Comparison of ENCODE assay signal across 23 cellular contexts in the genomic region with DNA sequence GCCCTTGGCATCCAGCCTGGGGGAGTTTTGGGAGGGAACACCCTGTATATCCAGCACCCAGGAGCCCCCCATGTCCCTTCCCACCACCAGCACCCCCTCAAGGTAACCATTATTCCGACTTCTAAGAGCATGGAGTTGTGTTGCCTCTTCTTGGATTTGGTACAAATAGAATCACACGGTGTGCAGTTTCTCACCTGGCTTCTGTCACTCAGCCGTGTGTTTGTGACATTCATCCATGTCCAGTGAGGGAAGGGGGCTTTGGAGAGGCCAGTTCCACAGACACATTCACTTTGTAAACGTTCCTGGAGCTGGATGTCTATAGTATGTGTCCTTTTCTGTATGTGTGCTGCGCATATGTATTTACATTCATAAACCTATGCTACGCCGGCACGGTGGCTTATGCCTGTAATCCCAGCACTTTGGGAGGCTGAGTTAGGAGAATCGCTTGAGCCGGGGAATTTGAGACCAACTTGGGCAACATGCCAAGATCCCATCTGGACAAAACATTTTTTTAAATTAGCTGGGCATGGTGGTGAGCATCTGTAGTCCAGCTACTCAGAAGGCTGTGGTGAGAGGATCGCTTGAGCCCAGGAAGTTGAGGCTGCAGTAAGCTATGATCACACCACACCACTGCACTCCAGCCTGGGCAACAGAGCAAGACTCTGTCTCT. TPM values are rescaled to one million over a fixed set of nuclear protein-coding genes. Genes with fewer than 3 reads are reported as not detected.
DNase-seq lines count a peak whose midpoint lies in the region; ATAC-seq, FAIRE-seq and TF ChIP-seq lines count a peak whose summit lies in the region.
"Had no signal": no experiment of that assay in that cellular context is flagged by ENCODE, and none has a peak within 500 bp of the region (broad histone marks: within the 10 kb centered on the region; RNA-seq: fewer than 3 reads in every experiment).

No MANE protein-coding gene starts in this region.

- H4K20me1 ChIP-seq in K562 (replicated peaks; ENCODE audit: control insufficient read depth, insufficient read depth, low read length) = no peaks in the 10 kb centered on the region

- CTCF ChIA-PET in HEK293 (lab: Yijun Ruan, JAX) = interaction anchor here (0.6 to 1.8 kb wide), 5 partner anchors 10 to 75 kb away, joined by 3 to 10 read pairs (median 5); no protein-coding TSS in a partner anchor
- CTCF ChIA-PET in K562 (lab: Yijun Ruan, JAX; ENCODE audit: low intra/inter-chr PET ratio) = no interaction called here

- H3K4me1 ChIP-seq in HEK293 (ENCODE audit: control insufficient read depth, insufficient read depth, low read length) (no peaks in the 10 kb centered on the region), K562 (replicated peaks in 1 of 2; ENCODE audit: control insufficient read depth in 2 of 2, insufficient read depth in 2 of 2, low read length in 2 of 2) (peaks cover 0 to 3% of the 10 kb centered on the region in 2 experiments; a peak in 1 of 5 replicates), psoas muscle (peaks cover 16% of the 10 kb centered on the region)

- DNase-seq in NCI-H524 (lab: John Stamatoyannopoulos, UW) (peak; percentile 13 to 63), K562 (ENCODE audit: extremely low read depth in 1 of 4, low spot score in 3 of 4) (no peak), psoas muscle (no peak), H54 (ENCODE audit: insufficient read length, low spot score) (no peak), kidney tubule cell (ENCODE audit: low spot score) (no peak), pons (ENCODE audit: low spot score) (no peak), medulla oblongata (ENCODE audit: extremely low spot score) (no peak)
- DNase-seq: CD4-positive, CD25-positive, alpha-beta regulatory T cell; DND-41; GOT3; HFFc6; MG63; NCI-H1048; NCI-H1417 treated with DMSO at 0.1 percent for 48 hours; NCI-H187; NCI-H510A; OCI-M1 had no signal

- no peak overlapping the region for H3K4me2 ChIP-seq in K562 (ENCODE audit: insufficient read depth, low read length)

- H3K4me3 ChIP-seq in HEK293 (ENCODE audit: low read depth, low read length) = no peak overlapping the region
- H3K4me3 ChIP-seq in K562 = no peak overlapping the region
- no peak overlapping the region for H3K4me3 ChIP-seq in psoas muscle
- H3K4me3 ChIP-seq: MG63 had no signal

- H3K27me3 ChIP-seq in K562 (ENCODE audit: control insufficient read depth in 2 of 2, insufficient read depth in 2 of 2, low read length in 2 of 2) (peaks cover 2 to 34% of the 10 kb centered on the region in 2 experiments; a peak in 4 of 5 replicates), psoas muscle (ENCODE audit: insufficient read depth in 3 of 3, low read length in 2 of 3) (no peaks in the 10 kb centered on the region)

- H3K9me3 ChIP-seq in HEK293 (ENCODE audit: control insufficient read depth, insufficient read depth, low read depth, low read length) = no peaks in the 10 kb centered on the region
- no peaks in the 10 kb centered on the region for H3K9me3 ChIP-seq in K562 (replicated peaks; ENCODE audit: control insufficient read depth, insufficient read depth, low read depth, low read length)
- no peaks in the 10 kb centered on the region for H3K9me3 ChIP-seq in psoas muscle
- H3K9me3 ChIP-seq: MG63 had no signal

- H3K27ac ChIP-seq in HEK293 (ENCODE audit: extremely low read depth, low read depth, low read length) (no peak overlapping the region), K562 (ENCODE audit: extremely low read depth, low read depth, low read length) (no peak overlapping the region), psoas muscle (peak overlapping the region; percentile 25)

- no peak overlapping the region for H3K9ac ChIP-seq in K562 (ENCODE audit: insufficient read depth in 1 of 2, low read depth in 2 of 2, low read length in 2 of 2)

- FAIRE-seq in K562 (lab: Jason Lieb, UNC) (no peak), H54 (lab: Jason Lieb, UNC) (no peak)
- FAIRE-seq: GM12891, RCC 7860 had no signal

- H3K9me1 ChIP-seq in K562 (ENCODE audit: control insufficient read depth, insufficient read depth, low read length) = no peaks in the 10 kb centered on the region

- H3K79me2 ChIP-seq in K562 (ENCODE audit: control insufficient read depth, insufficient read depth, low read length) = no peaks in the 10 kb centered on the region

- H3K36me3 ChIP-seq in HEK293 (ENCODE audit: control insufficient read depth in 2 of 2, insufficient read depth in 1 of 2, low read length in 2 of 2) (no peaks in the 10 kb centered on the region), K562 (ENCODE audit: control insufficient read depth, insufficient read depth, low read length) (no peaks in the 10 kb centered on the region), psoas muscle (ENCODE audit: insufficient read depth in 1 of 2, low read depth in 1 of 2) (peaks cover 0 to 33% of the 10 kb centered on the region in 2 donors)
- H3K36me3 ChIP-seq: MG63 had no signal

- WGBS in K562 (ENCODE audit: insufficient coverage, low coverage, missing lambda C conversion rate) = 27% methylated on average over 11 of the region's 11 CpGs
- WGBS in psoas muscle, 3 donors = 35 to 50% (median 36%) methylated on average over 11 of the region's 11 CpGs

- no peak overlapping the region for H2AFZ ChIP-seq in K562 (ENCODE audit: low read depth, low read length)

- POLR2A ChIA-PET in HEK293 (lab: Yijun Ruan, JAX) = no interaction called here
- POLR2A ChIA-PET in K562 (lab: Yijun Ruan, JAX) = no interaction called here

- no peak for ATAC-seq in K562
- peak; percentile 25 to 44 (median 42) for ATAC-seq in psoas muscle
- ATAC-seq: Right ventricle myocardium inferior had no signal

- no peak for TF ChIP-seq EP300 in K562 (IDR thresholded peaks at IDR 0.05; ENCODE audit: low read length)

- in situ Hi-C loops in K562 (cut with MboI) = no loop called here

- no peak for TF ChIP-seq CTCF in HEK293 (tag by site-specific recombination; IDR thresholded peaks at IDR 0.05)
- TF ChIP-seq CTCF in K562 (IDR thresholded peaks at IDR 0.05 in 2 of 3, conservative IDR thresholded peaks at IDR 0.05 in 1 of 3; ENCODE audit: insufficient read depth in 2 of 3, low read depth in 1 of 3, low read length in 3 of 3) = no peak
- TF ChIP-seq CTCF in psoas muscle (IDR thresholded peaks at IDR 0.05) = no peak

- no TSS peak for BruUV-seq in K562 (replicated peaks; lab: Mats Ljungman, UMichigan)

- no peak for TF ChIP-seq RAD21 in K562 (CRISPR knock-in tag; conservative IDR thresholded peaks at IDR 0.05 in 1 of 2, IDR thresholded peaks at IDR 0.05 in 1 of 2)

- intact Hi-C loops in K562 (cut with micrococcal nuclease) (no loop called here), psoas muscle (cut with DNase I) (loop anchor here in 1 of 2 donors (10.0 kb wide), 2 partner anchors 55 to 95 kb away; no protein-coding TSS in a partner anchor)

- TF ChIP-seq POLR2A in K562 (conservative IDR thresholded peaks at IDR 0.05) (no peak), H54 (IDR thresholded peaks at IDR 0.05; ENCODE audit: low read depth, low read length) (no peak)

TF ChIP-seq in HEK293, 187 proteins besides CTCF, POLR2A, EP300 and RAD21:
- no peak for TF ChIP-seq ZNF785 (tag by site-specific recombination; IDR thresholded peaks at IDR 0.05)
- 0 out of 2 replicates have a peak, but pooled peaks have one; percentile 39 for TF ChIP-seq ZNF121 (tag by site-specific recombination; IDR thresholded peaks at IDR 0.05)
- TF ChIP-seq ZFP41 (tag by site-specific recombination; IDR thresholded peaks at IDR 0.05; ENCODE audit: borderline replicate concordance) = no peak
- no peak for TF ChIP-seq ZNF354C (tag by site-specific recombination; IDR thresholded peaks at IDR 0.05; ENCODE audit: borderline replicate concordance, low read depth)
- TF ChIP-seq ZNF510 (tag by site-specific recombination; IDR thresholded peaks at IDR 0.05; ENCODE audit: insufficient replicate concordance) = no peak

TF ChIP-seq in K562, 482 proteins besides CTCF, POLR2A, EP300 and RAD21:
- TF ChIP-seq, protein P1, sequence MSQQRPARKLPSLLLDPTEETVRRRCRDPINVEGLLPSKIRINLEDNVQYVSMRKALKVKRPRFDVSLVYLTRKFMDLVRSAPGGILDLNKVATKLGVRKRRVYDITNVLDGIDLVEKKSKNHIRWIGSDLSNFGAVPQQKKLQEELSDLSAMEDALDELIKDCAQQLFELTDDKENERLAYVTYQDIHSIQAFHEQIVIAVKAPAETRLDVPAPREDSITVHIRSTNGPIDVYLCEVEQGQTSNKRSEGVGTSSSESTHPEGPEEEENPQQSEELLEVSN (IDR thresholded peaks at IDR 0.05; ENCODE audit: borderline replicate concordance in 1 of 2, extremely low read depth in 1 of 2, insufficient read depth in 1 of 2, insufficient read length in 1 of 2, low read depth in 1 of 2, low read length in 1 of 2, poor library complexity in 1 of 2, severe bottlenecking in 1 of 2) = no peak
- TF ChIP-seq ZNF253 (CRISPR knock-in tag; conservative IDR thresholded peaks at IDR 0.05) = no peak
- TF ChIP-seq NFIC (IDR thresholded peaks at IDR 0.05) = peak; percentile 81
- TF ChIP-seq ARHGAP35 (IDR thresholded peaks at IDR 0.05; ENCODE audit: partially characterized antibody) = no peak
TF ChIP-seq in K562: peak in this region for 1.

RNA-seq across cellular contexts. Expression of gene MYH14, which starts 36.6 kb away (rescaled TPM):
- 0.69 and 0.90 TPM in 2 replicates for total RNA-seq in K562 (2011; cell fraction: chromatin; rRNA removed; ENCODE audit: low replicate concordance)
- 0.50 and 1.1 TPM in 2 replicates for total RNA-seq in K562 (2011; cell fraction: nucleolus; rRNA removed)
- 0.95 and 1.1 TPM in 2 replicates for total RNA-seq in K562 (2011; cell fraction: nucleoplasm; rRNA removed)
- 0.32 and 0.41 TPM in 2 replicates for total RNA-seq in K562 (2014; rRNA removed)
- 0.04 and 0.06 TPM in 2 replicates for total RNA-seq in K562 (2014; rRNA removed; fragmentation: Illumina TruSeq; extraction: Trizol)
- 0.07 and 0.19 TPM in 2 replicates for total RNA-seq in K562 (2015; rRNA removed; fragmentation: Illumina TruSeq; extraction: Trizol)
- 0.74 and 0.86 TPM in 2 replicates for total RNA-seq in K562 (2021)
- polyA plus RNA-seq in K562 (2011; rRNA removed) = 0.14 and 0.15 TPM in 2 replicates
- polyA plus RNA-seq in K562 (2011; cell fraction: cytosol; rRNA removed) = 0.24 TPM in 2 replicates
- 0.14 and 0.43 TPM in 2 replicates for polyA plus RNA-seq in K562 (2011; cell fraction: nucleus; rRNA removed)
- 0.31 and 0.78 TPM in 2 replicates for polyA plus RNA-seq in K562 (2012)
- 0.19 and 0.53 TPM in 2 replicates for polyA plus RNA-seq in K562 (2014; fragmentation: Illumina TruSeq; extraction: Trizol)
- not detected for polyA plus RNA-seq in K562 (2014; fragmentation: Nextera tagmentation; extraction: Ambion mirVana)
- 0.23 and 0.40 TPM in 2 replicates for polyA plus RNA-seq in K562 (2014; rRNA removed)
- polyA minus RNA-seq in K562 (2011; rRNA and poly(A)+ RNA removed) = 0.03 and 0.35 TPM in 2 replicates
- polyA minus RNA-seq in K562 (2011; cell fraction: cytosol; rRNA and poly(A)+ RNA removed) = not detected in 2 replicates
- 0.13 and 0.44 TPM in 2 replicates for polyA minus RNA-seq in K562 (2011; cell fraction: nucleus; rRNA and poly(A)+ RNA removed)
- total RNA-seq in psoas muscle = 100 to 1,000 TPM; 164 to 298 (median 192) TPM
- polyA plus RNA-seq in psoas muscle = 100 to 1,000 TPM in 1 of 3 donors, 10 to 100 TPM in 2; 55.4 to 154 (median 93.1) TPM
- total RNA-seq: CD4-positive, CD25-positive, alpha-beta regulatory T cell; LHCN-M2 had no signal
- polyA plus RNA-seq: BJ; CD4-positive, CD25-positive, alpha-beta regulatory T cell had no signal

Comparison
In these comparisons a context has a peak if more than half of its experiments do, and no peak if none do; other contexts are left out.
1. DNase-seq: peak in NCI-H524 (2 of 2); none in K562 (0 of 4), psoas muscle (0 of 2), H54 (single experiment), kidney tubule cell (single experiment), pons (single experiment) and medulla oblongata (single experiment).
2. RNA of gene MYH14, which starts 36.6 kb away (total RNA-seq): 164 to 298 TPM in psoas muscle; 0.04 to 1.1 TPM in K562; every median in the first group is over 10 times any median in the second.
3. Of the 44 proteins assayed by ChIP-seq in both K562 and HEK293: peak only in K562: none; only in HEK293: ZNF121; in both: none; in neither: 43.